ENCODE assay signal across 8 cellular contexts in genomic region chr5:42889311-42889933, GRCh38.
DNase-seq lines count a peak whose midpoint lies in the region; ATAC-seq and TF ChIP-seq lines count a peak whose summit lies in the region.

No MANE protein-coding gene starts in this region.

- no peaks in the 10 kb centered on the region for H3K27me3 ChIP-seq in right atrium auricular region

- intact Hi-C loops in sciatic nerve (cut with DNase I) = loop anchor here (10.0 kb wide), 1 partner anchor 85 kb away; no protein-coding TSS in a partner anchor

- H3K4me1 ChIP-seq in right atrium auricular region = no peaks in the 10 kb centered on the region

- TF ChIP-seq CTCF in right atrium auricular region (IDR thresholded peaks at IDR 0.05) = peak; percentile 88 to 93

- H3K36me3 ChIP-seq in right atrium auricular region = no peaks in the 10 kb centered on the region

- H3K9me3 ChIP-seq in right atrium auricular region = no peaks in the 10 kb centered on the region

- DNase-seq in A172 (ENCODE audit: low spot score) (peak; percentile 79), NCI-H1417 (lab: John Stamatoyannopoulos, UW) (peak; percentile 73 to 94 (median 92)), T follicular helper cell (ENCODE audit: low read depth) (peak; percentile 40), anterior cingulate cortex (lab: John Stamatoyannopoulos, UW) (peak in 53 of 58 donors; percentile 2 to 82 (median 56)), right atrium auricular region (ENCODE audit: low spot score) (peak; percentile 84), sciatic nerve (ENCODE audit: low spot score) (peak; percentile 90)

- ATAC-seq in GM18498 (IDR thresholded peaks at IDR 0.05; ENCODE audit: unreplicated experiment) = peak; percentile 92
- peak; percentile 99 for ATAC-seq in HG02852 (IDR thresholded peaks at IDR 0.05; ENCODE audit: unreplicated experiment)
- ATAC-seq in sciatic nerve = peak; percentile 94

- no peak overlapping the region for H3K27ac ChIP-seq in right atrium auricular region

- H3K4me3 ChIP-seq in right atrium auricular region = no peak overlapping the region

Comparison
In these comparisons a context has a peak if more than half of its experiments do, and no peak if none do; other contexts are left out.
1. DNase-seq: peak in every context shown above with its lines; median percentile 92 in NCI-H1417; 90 in sciatic nerve; 84 in right atrium auricular region; 79 in A172; 56 in anterior cingulate cortex; 40 in T follicular helper cell.